Comparison of ENCODE assay signal across 11 cellular contexts in genomic region chr11:124536520-124536919, GRCh38. TPM values are rescaled to one million over a fixed set of nuclear protein-coding genes. Genes with fewer than 3 reads are reported as not detected.
DNase-seq lines count a peak whose midpoint lies in the region; ATAC-seq and TF ChIP-seq lines count a peak whose summit lies in the region.
"Had no signal": no experiment of that assay in that cellular context is flagged by ENCODE, and none has a peak within 500 bp of the region (broad histone marks: within the 10 kb centered on the region; RNA-seq: fewer than 3 reads in every experiment).

No MANE protein-coding gene starts in this region.

- no peaks in the 10 kb centered on the region for H3K9me3 ChIP-seq in right cardiac atrium (ENCODE audit: control insufficient read depth, low read length)

- H3K27me3 ChIP-seq in right cardiac atrium (ENCODE audit: control insufficient read depth, insufficient read depth), result no peaks in the 10 kb centered on the region

- DNase-seq in HT-29 (ENCODE audit: low spot score) (peak; percentile 59), UCSD-AML1 (lab: John Stamatoyannopoulos, UW; ENCODE audit: unreplicated experiment) (peak; percentile 66), right cardiac atrium (peak; percentile 75 to 80 (median 80)), skeletal muscle cell (ENCODE audit: low read depth) (peak; percentile 40), GM13976 (ENCODE audit: low spot score) (no peak)
- no peak for DNase-seq in activated T-cell treated with anti-CD3 and anti-CD28 coated beads, Interleukin-2, amount 50 U/mL, for 1 hour
- DNase-seq: activated CD4-positive, alpha-beta T cell treated with anti-CD3 and anti-CD28 coated beads for 1 hour; NCI-H2107 had no signal

- H3K4me1 ChIP-seq in right cardiac atrium (ENCODE audit: control insufficient read depth, insufficient read depth, low read length), result peaks cover 7% of the 10 kb centered on the region

- intact Hi-C loops in right cardiac atrium (cut with DNase I), result no loop called here

- WGBS in right cardiac atrium, result 34% methylated on average over 6 of the region's 6 CpGs

- ATAC-seq in right cardiac atrium (peak; percentile 93 to 95), GM18502 (IDR thresholded peaks at IDR 0.05; ENCODE audit: poor library complexity, unreplicated experiment) (no peak), HG02588 (IDR thresholded peaks at IDR 0.05; ENCODE audit: unreplicated experiment) (no peak)

- in situ Hi-C loops in GM13976 (cut with MboI; ENCODE audit: low sequenced_read_pairs, unreplicated experiment), result no loop called here

- peak overlapping the region; percentile 5 for H3K27ac ChIP-seq in right cardiac atrium (ENCODE audit: low read length)

- no peak for TF ChIP-seq CTCF in GM13976 (IDR thresholded peaks at IDR 0.05; ENCODE audit: borderline replicate concordance, control extremely low read depth, extremely low read depth, insufficient read depth, missing control alignments)

- H3K4me3 ChIP-seq in right cardiac atrium (ENCODE audit: low read length), result no peak overlapping the region
- H3K4me3 ChIP-seq in skeletal muscle cell (ENCODE audit: low read depth, low read length), result no peak overlapping the region

RNA-seq across cellular contexts. Expression of gene OR8B12, which starts 6.9 kb away (rescaled TPM):
- not detected in 2 replicates for total RNA-seq in HT-29 (2014; rRNA removed; shearing (Covaris generic))
- not detected for total RNA-seq in right cardiac atrium
- not detected for polyA plus RNA-seq in right cardiac atrium
- total RNA-seq: lung microvascular endothelial cell had no signal

RNA-seq across cellular contexts. Expression of gene OR8A1, which starts 33.3 kb away (rescaled TPM):
- total RNA-seq in HT-29 (2014; rRNA removed; shearing (Covaris generic)), result not detected in 2 replicates
- not detected for total RNA-seq in right cardiac atrium
- not detected for polyA plus RNA-seq in right cardiac atrium
- total RNA-seq: lung microvascular endothelial cell had no signal

Comparison
In these comparisons a context has a peak if more than half of its experiments do, and no peak if none do; other contexts are left out.
1. DNase-seq: peak in HT-29 (single experiment), UCSD-AML1 (single experiment), right cardiac atrium (3 of 3) and skeletal muscle cell (single experiment); none in activated T-cell treated with anti-CD3 and anti-CD28 coated beads, Interleukin-2, amount 50 U/mL, for 1 hour (single experiment) and GM13976 (single experiment).
2. ATAC-seq: peak in right cardiac atrium (2 of 2); none in GM18502 (single experiment) and HG02588 (single experiment).